8 cellular contexts compared by ENCODE assay signal in the genomic region with DNA sequence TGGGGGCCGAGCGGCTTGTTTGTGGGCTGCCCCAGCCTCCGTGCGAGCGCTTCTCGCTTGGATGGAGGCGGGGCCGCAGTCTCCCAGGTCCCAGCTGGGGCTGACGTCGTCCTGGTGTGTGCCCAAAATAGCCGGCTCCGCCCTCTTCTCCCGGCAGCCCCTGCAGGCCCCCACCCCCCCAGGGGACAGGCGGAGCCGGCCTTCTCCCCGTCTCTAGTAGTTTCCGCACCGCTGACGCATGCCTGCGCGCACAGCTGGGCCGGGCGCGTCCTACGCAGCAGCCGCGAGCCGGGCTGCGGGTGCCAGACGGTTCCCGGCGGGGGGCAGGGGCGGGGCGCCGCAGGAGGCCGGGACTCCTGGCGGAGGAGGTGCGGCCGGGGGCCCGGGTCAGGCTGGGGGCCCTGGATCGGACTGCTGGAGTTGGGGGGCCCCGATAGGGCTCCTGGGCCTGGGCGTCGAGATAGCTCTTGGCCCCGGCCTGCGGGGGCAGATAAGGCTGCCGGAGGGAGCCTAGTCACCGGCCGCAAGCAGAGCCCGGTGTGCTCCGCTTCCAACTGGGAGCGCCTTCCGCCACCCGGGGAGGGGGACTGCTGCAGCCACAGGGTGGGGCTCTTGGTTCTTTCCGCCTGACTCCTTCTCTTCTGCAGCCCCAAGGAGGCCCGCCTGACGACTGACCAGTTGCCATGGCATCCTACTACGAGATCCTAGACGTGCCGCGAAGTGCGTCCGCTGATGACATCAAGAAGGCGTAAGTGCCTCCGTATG. TPM values are rescaled to one million over a fixed set of nuclear protein-coding genes. Genes with fewer than 3 reads are reported as not detected.
DNase-seq lines count a peak whose midpoint lies in the region; ATAC-seq and TF ChIP-seq lines count a peak whose summit lies in the region.

A gene (plus strand): TSS at position 216 of the 765 bp plus-strand sequence. CDS start 468 bp downstream, at position 684.

- no peaks in the 10 kb centered on the region for H3K9me3 Mint-ChIP-seq in activated T-cell treated with anti-CD3 and anti-CD28 coated beads, Interleukin-2, amount 50 U/mL, for 24 hours

- no peaks in the 10 kb centered on the region for H3K27me3 ChIP-seq in mucosa of rectum (ENCODE audit: control insufficient read depth in 2 of 2, insufficient read depth in 2 of 2, low read length in 2 of 2)

- peak within 1 kb of the TSS; percentile 82 to 86 for H3K4me3 ChIP-seq in mucosa of rectum (ENCODE audit: low read length in 2 of 2)

- peak within 1 kb of the TSS; percentile 86 for H3K4me3 Mint-ChIP-seq in activated T-cell treated with anti-CD3 and anti-CD28 coated beads, Interleukin-2, amount 50 U/mL, for 24 hours

- peak within 1 kb of the TSS; percentile 91 to 94 for H3K9ac ChIP-seq in mucosa of rectum (ENCODE audit: low read depth in 1 of 2, low read length in 2 of 2)

- peak within 1 kb of the TSS; percentile 93 to 96 for H3K27ac ChIP-seq in mucosa of rectum (ENCODE audit: low read depth in 2 of 2, low read length in 2 of 2)

- DNase-seq in DMS153 treated with DMSO at 0.1 percent for 48 hours (lab: John Stamatoyannopoulos, UW; ENCODE audit: unreplicated experiment) (peak; percentile 94), KBM-7 (peak; percentile 99), erythroblast (lab: John Stamatoyannopoulos, UW) (peak; percentile 100)
- DNase-seq in activated T-cell treated with anti-CD3 and anti-CD28 coated beads, Interleukin-2, amount 50 U/mL, for 24 hours: peak; percentile 99
- peak; percentile 99 for DNase-seq in stimulated activated CD8-positive, alpha-beta memory T cell treated with anti-CD3 and anti-CD28 coated beads, Interleukin-4, amount 100 ng/mL, for 48 hours

- peaks cover 43% of the 10 kb centered on the region for H3K4me1 Mint-ChIP-seq in activated T-cell treated with anti-CD3 and anti-CD28 coated beads, Interleukin-2, amount 50 U/mL, for 24 hours (ENCODE audit: low read depth)

- H3K36me3 Mint-ChIP-seq in activated T-cell treated with anti-CD3 and anti-CD28 coated beads, Interleukin-2, amount 50 U/mL, for 24 hours (ENCODE audit: low read depth): peaks cover 41% of the 10 kb centered on the region

- peaks cover 23 to 26% of the 10 kb centered on the region in 2 donors for H3K4me1 ChIP-seq in mucosa of rectum (ENCODE audit: control insufficient read depth in 2 of 2, insufficient read depth in 2 of 2, low read length in 2 of 2)

- TF ChIP-seq POLR2A in erythroblast (IDR thresholded peaks at IDR 0.05; ENCODE audit: low read length): peak; percentile 77

- H3K27me3 Mint-ChIP-seq in activated T-cell treated with anti-CD3 and anti-CD28 coated beads, Interleukin-2, amount 50 U/mL, for 24 hours: no peaks in the 10 kb centered on the region

- H3K9me3 ChIP-seq in mucosa of rectum (ENCODE audit: control insufficient read depth in 2 of 2, low read length in 2 of 2): no peaks in the 10 kb centered on the region

- peak within 1 kb of the TSS; percentile 96 for H3K27ac Mint-ChIP-seq in activated T-cell treated with anti-CD3 and anti-CD28 coated beads, Interleukin-2, amount 50 U/mL, for 24 hours

- H3K36me3 ChIP-seq in mucosa of rectum (ENCODE audit: control insufficient read depth in 2 of 2, insufficient read depth in 2 of 2, low read length in 2 of 2): peaks cover 26 to 27% of the 10 kb centered on the region in 2 donors

- peak; percentile 88 for ATAC-seq in GM21717 (IDR thresholded peaks at IDR 0.05; ENCODE audit: unreplicated experiment)

- in situ Hi-C loops in KBM-7 (cut with MboI; ENCODE audit: low pct_unique_long_range_greater_than_20kb, low sequenced_read_pairs): no loop called here

TF ChIP-seq in PFSK-1, 5 proteins besides CTCF, POLR2A, EP300 and RAD21:
- TF ChIP-seq FOXP2 (optimal IDR thresholded peaks at IDR 0.05; ENCODE audit: borderline replicate concordance, extremely low read depth, extremely low read length, insufficient read depth): peak; percentile 73
- TF ChIP-seq SIN3A (IDR thresholded peaks at IDR 0.05; ENCODE audit: borderline replicate concordance, insufficient read depth, low read length): peak; percentile 81; the same call in 1 of the 2 replicates
- TF ChIP-seq POLR2AphosphoS5 (IDR thresholded peaks at IDR 0.05; ENCODE audit: low read depth, low read length): peak; percentile 73; the same call in 1 of the 2 replicates
- no peak for TF ChIP-seq TAF1 (IDR thresholded peaks at IDR 0.05; ENCODE audit: borderline replicate concordance, insufficient read depth, low read length)

RNA-seq across cellular contexts. Expression of the gene that starts here (rescaled TPM):
- polyA plus RNA-seq in PFSK-1 (2012; ENCODE audit: insufficient read length, low read depth): 41.4 TPM

Comparison
In these comparisons a context has a peak if more than half of its experiments do, and no peak if none do; other contexts are left out.
1. Peak in every context shown above with its lines: DNase-seq, ATAC-seq, H3K4me3 ChIP-seq and H3K27ac ChIP-seq.